In the genomic region with DNA sequence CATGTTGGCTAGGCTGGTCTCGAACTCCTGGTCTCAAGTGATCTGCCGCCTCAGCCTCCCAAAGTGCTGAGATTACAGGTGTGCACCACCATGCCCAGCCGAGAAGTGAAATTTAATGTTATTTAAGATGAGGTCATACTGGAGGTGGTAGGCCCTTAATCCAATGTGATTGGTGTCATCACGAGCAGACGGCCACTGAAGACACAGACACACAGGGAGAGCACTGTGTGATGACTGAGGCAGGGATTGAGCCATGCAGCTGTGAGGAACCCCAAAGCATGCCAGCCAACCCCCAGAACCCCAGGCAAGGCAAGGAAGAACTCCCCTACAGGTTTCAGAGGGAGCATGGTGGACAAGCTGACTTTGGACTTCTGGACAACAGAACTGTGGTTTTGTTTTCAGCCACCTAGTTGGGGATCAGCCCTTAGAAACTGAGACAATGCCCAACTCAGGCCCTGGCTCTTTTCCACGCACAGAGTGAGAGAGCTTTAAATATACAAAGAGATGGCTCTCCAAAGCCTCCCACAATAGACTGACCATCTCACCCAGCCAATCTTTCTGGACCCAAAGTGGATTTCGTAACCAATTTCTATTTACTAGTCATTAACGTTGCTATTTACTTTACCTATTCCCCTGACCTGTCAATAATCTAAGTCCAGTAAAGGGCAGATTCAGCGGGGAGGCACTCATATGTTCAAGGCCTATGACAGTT, we compare ENCODE assay signal across 1 cellular context.
A peak's percentile ranks its signal among the peaks of the same experiment; 100 is the strongest.
TF ChIP-seq lines count a peak whose summit lies in the region.

No MANE protein-coding gene starts in this region.

TF ChIP-seq in HepG2, 621 proteins besides CTCF, POLR2A, EP300 and RAD21 (continues in another document):
- peak; percentile 82; the same call in 1 of the 2 replicates for TF ChIP-seq EHMT2 (IDR thresholded peaks at IDR 0.05; ENCODE audit: borderline replicate concordance, low read depth, low read length)
- peak; percentile 97 for TF ChIP-seq RARA (CRISPR knock-in tag; IDR thresholded peaks at IDR 0.05)
- peak; percentile 87; the same call in 1 of the 2 replicates for TF ChIP-seq GATA4 (IDR thresholded peaks at IDR 0.05; ENCODE audit: borderline replicate concordance, low read depth)
- peak; percentile 96 for TF ChIP-seq ZNF644 (CRISPR knock-in tag; IDR thresholded peaks at IDR 0.05; ENCODE audit: low read depth)
- TF ChIP-seq, protein P1, sequence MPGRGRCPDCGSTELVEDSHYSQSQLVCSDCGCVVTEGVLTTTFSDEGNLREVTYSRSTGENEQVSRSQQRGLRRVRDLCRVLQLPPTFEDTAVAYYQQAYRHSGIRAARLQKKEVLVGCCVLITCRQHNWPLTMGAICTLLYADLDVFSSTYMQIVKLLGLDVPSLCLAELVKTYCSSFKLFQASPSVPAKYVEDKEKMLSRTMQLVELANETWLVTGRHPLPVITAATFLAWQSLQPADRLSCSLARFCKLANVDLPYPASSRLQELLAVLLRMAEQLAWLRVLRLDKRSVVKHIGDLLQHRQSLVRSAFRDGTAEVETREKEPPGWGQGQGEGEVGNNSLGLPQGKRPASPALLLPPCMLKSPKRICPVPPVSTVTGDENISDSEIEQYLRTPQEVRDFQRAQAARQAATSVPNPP (CRISPR knock-in tag; IDR thresholded peaks at IDR 0.05) = no peak; the same call in 1 of the 2 replicates
- peak; percentile 84 for TF ChIP-seq JUN (CRISPR knock-in tag; IDR thresholded peaks at IDR 0.05)
- TF ChIP-seq TEAD2 (CRISPR knock-in tag; IDR thresholded peaks at IDR 0.05) = no peak
- no peak for TF ChIP-seq MATR3 (CRISPR knock-in tag; IDR thresholded peaks at IDR 0.05)
- TF ChIP-seq, protein P2, sequence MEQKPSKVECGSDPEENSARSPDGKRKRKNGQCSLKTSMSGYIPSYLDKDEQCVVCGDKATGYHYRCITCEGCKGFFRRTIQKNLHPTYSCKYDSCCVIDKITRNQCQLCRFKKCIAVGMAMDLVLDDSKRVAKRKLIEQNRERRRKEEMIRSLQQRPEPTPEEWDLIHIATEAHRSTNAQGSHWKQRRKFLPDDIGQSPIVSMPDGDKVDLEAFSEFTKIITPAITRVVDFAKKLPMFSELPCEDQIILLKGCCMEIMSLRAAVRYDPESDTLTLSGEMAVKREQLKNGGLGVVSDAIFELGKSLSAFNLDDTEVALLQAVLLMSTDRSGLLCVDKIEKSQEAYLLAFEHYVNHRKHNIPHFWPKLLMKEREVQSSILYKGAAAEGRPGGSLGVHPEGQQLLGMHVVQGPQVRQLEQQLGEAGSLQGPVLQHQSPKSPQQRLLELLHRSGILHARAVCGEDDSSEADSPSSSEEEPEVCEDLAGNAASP (CRISPR knock-in tag; IDR thresholded peaks at IDR 0.05; ENCODE audit: borderline replicate concordance) = peak; percentile 94
- TF ChIP-seq AGO1 (IDR thresholded peaks at IDR 0.05; ENCODE audit: low read depth, low read length, poor library complexity, severe bottlenecking) = no peak
- peak; percentile 88; the same call in 1 of the 2 replicates for TF ChIP-seq ZNF749 (CRISPR knock-in tag; IDR thresholded peaks at IDR 0.05; ENCODE audit: borderline replicate concordance)
- no peak for TF ChIP-seq ZNF138 (CRISPR knock-in tag; IDR thresholded peaks at IDR 0.05; ENCODE audit: low read depth)
- TF ChIP-seq RCOR2 (CRISPR knock-in tag; IDR thresholded peaks at IDR 0.05) = peak; percentile 99
- TF ChIP-seq MTA1 (CRISPR knock-in tag; IDR thresholded peaks at IDR 0.05; ENCODE audit: borderline replicate concordance) = peak; percentile 51; the same call in 1 of the 2 replicates
- peak; percentile 36; the same call in 1 of the 2 replicates for TF ChIP-seq KMT2A (CRISPR knock-in tag; IDR thresholded peaks at IDR 0.05)
- TF ChIP-seq IRX3 (CRISPR knock-in tag; IDR thresholded peaks at IDR 0.05; ENCODE audit: borderline replicate concordance, low read depth) = 0 out of 2 replicates have a peak, but pooled peaks have one; percentile 13
- TF ChIP-seq CBFB (CRISPR knock-in tag; IDR thresholded peaks at IDR 0.05) = peak; percentile 78; the same call in 1 of the 2 replicates
- no peak for TF ChIP-seq ZBTB4 (CRISPR knock-in tag; IDR thresholded peaks at IDR 0.05; ENCODE audit: borderline replicate concordance)
- TF ChIP-seq ZNF567 (CRISPR knock-in tag; IDR thresholded peaks at IDR 0.05; ENCODE audit: borderline replicate concordance) = 0 out of 2 replicates have a peak, but pooled peaks have one; percentile 41
- TF ChIP-seq FOXA1 (IDR thresholded peaks at IDR 0.05) = peak; percentile 99
- peak; percentile 99 for TF ChIP-seq FOXA1 (CRISPR knock-in tag; IDR thresholded peaks at IDR 0.05)
- TF ChIP-seq RELA (CRISPR knock-in tag; IDR thresholded peaks at IDR 0.05) = no peak
- TF ChIP-seq, protein P3, sequence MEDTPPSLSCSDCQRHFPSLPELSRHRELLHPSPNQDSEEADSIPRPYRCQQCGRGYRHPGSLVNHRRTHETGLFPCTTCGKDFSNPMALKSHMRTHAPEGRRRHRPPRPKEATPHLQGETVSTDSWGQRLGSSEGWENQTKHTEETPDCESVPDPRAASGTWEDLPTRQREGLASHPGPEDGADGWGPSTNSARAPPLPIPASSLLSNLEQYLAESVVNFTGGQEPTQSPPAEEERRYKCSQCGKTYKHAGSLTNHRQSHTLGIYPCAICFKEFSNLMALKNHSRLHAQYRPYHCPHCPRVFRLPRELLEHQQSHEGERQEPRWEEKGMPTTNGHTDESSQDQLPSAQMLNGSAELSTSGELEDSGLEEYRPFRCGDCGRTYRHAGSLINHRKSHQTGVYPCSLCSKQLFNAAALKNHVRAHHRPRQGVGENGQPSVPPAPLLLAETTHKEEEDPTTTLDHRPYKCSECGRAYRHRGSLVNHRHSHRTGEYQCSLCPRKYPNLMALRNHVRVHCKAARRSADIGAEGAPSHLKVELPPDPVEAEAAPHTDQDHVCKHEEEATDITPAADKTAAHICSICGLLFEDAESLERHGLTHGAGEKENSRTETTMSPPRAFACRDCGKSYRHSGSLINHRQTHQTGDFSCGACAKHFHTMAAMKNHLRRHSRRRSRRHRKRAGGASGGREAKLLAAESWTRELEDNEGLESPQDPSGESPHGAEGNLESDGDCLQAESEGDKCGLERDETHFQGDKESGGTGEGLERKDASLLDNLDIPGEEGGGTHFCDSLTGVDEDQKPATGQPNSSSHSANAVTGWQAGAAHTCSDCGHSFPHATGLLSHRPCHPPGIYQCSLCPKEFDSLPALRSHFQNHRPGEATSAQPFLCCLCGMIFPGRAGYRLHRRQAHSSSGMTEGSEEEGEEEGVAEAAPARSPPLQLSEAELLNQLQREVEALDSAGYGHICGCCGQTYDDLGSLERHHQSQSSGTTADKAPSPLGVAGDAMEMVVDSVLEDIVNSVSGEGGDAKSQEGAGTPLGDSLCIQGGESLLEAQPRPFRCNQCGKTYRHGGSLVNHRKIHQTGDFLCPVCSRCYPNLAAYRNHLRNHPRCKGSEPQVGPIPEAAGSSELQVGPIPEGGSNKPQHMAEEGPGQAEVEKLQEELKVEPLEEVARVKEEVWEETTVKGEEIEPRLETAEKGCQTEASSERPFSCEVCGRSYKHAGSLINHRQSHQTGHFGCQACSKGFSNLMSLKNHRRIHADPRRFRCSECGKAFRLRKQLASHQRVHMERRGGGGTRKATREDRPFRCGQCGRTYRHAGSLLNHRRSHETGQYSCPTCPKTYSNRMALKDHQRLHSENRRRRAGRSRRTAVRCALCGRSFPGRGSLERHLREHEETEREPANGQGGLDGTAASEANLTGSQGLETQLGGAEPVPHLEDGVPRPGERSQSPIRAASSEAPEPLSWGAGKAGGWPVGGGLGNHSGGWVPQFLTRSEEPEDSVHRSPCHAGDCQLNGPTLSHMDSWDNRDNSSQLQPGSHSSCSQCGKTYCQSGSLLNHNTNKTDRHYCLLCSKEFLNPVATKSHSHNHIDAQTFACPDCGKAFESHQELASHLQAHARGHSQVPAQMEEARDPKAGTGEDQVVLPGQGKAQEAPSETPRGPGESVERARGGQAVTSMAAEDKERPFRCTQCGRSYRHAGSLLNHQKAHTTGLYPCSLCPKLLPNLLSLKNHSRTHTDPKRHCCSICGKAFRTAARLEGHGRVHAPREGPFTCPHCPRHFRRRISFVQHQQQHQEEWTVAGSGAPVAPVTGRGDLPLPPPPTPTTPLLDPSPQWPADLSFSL (CRISPR knock-in tag; IDR thresholded peaks at IDR 0.05) = peak; percentile 67
- TF ChIP-seq ASH2L (IDR thresholded peaks at IDR 0.05; ENCODE audit: insufficient read length, low read depth, low read length) = peak; percentile 81
- peak; percentile 39; the same call in 1 of the 2 replicates for TF ChIP-seq ZNF501 (CRISPR knock-in tag; IDR thresholded peaks at IDR 0.05)
- TF ChIP-seq ATAD3A (CRISPR knock-in tag; IDR thresholded peaks at IDR 0.05) = no peak
- TF ChIP-seq, protein P4, sequence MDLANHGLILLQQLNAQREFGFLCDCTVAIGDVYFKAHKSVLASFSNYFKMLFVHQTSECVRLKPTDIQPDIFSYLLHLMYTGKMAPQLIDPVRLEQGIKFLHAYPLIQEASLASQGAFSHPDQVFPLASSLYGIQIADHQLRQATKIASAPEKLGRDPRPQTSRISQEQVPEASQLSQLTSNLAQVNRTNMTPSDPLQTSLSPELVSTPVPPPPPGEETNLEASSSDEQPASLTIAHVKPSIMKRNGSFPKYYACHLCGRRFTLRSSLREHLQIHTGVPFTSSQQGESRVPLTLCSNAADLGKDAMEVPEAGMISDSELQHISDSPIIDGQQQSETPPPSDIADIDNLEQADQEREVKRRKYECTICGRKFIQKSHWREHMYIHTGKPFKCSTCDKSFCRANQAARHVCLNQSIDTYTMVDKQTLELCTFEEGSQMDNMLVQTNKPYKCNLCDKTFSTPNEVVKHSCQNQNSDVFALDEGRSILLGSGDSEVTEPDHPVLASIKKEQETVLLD (CRISPR knock-in tag; IDR thresholded peaks at IDR 0.05; ENCODE audit: low read depth) = no peak; the same call in 1 of the 2 replicates
- TF ChIP-seq IRF1 (CRISPR knock-in tag; IDR thresholded peaks at IDR 0.05; ENCODE audit: low read depth) = no peak
- peak; percentile 67 for TF ChIP-seq LCORL (IDR thresholded peaks at IDR 0.05)
- TF ChIP-seq LCORL (CRISPR knock-in tag; IDR thresholded peaks at IDR 0.05) = peak; percentile 96
- TF ChIP-seq, protein P5, sequence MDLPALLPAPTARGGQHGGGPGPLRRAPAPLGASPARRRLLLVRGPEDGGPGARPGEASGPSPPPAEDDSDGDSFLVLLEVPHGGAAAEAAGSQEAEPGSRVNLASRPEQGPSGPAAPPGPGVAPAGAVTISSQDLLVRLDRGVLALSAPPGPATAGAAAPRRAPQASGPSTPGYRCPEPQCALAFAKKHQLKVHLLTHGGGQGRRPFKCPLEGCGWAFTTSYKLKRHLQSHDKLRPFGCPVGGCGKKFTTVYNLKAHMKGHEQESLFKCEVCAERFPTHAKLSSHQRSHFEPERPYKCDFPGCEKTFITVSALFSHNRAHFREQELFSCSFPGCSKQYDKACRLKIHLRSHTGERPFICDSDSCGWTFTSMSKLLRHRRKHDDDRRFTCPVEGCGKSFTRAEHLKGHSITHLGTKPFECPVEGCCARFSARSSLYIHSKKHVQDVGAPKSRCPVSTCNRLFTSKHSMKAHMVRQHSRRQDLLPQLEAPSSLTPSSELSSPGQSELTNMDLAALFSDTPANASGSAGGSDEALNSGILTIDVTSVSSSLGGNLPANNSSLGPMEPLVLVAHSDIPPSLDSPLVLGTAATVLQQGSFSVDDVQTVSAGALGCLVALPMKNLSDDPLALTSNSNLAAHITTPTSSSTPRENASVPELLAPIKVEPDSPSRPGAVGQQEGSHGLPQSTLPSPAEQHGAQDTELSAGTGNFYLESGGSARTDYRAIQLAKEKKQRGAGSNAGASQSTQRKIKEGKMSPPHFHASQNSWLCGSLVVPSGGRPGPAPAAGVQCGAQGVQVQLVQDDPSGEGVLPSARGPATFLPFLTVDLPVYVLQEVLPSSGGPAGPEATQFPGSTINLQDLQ (CRISPR knock-in tag; IDR thresholded peaks at IDR 0.05) = no peak
- TF ChIP-seq GZF1 (CRISPR knock-in tag; IDR thresholded peaks at IDR 0.05) = no peak
- no peak for TF ChIP-seq NR1H2 (CRISPR knock-in tag; IDR thresholded peaks at IDR 0.05; ENCODE audit: borderline replicate concordance, low read depth)
- TF ChIP-seq SP4 (CRISPR knock-in tag; IDR thresholded peaks at IDR 0.05) = peak; percentile 79
- TF ChIP-seq MED1 (CRISPR knock-in tag; IDR thresholded peaks at IDR 0.05) = peak; percentile 96
- no peak for TF ChIP-seq ZNF207 (IDR thresholded peaks at IDR 0.05; ENCODE audit: borderline replicate concordance)
- TF ChIP-seq, protein P6, sequence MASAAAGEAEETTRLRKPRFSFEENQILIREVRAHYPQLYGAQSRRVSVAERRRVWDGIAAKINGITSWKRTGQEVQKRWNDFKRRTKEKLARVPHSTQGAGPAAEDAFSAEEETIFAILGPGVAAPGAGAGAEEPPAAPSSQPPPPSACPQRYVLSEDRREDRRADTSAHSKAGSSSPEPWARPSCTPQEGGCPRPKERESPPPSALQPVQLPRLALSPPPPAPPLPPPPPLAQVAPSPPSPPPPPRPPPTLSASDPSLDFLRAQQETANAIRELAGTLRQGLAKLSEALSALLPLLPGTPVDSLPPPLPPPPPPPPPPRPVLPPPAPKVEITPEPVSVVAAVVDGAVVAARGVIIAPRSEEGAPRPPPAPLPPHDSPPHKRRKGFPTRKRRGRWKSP (CRISPR knock-in tag; IDR thresholded peaks at IDR 0.05) = peak; percentile 92
- TF ChIP-seq ZNF549 (CRISPR knock-in tag; IDR thresholded peaks at IDR 0.05) = no peak
- peak; percentile 88 for TF ChIP-seq SIX4 (CRISPR knock-in tag; IDR thresholded peaks at IDR 0.05)
- no peak; the same call in 1 of the 2 replicates for TF ChIP-seq ZC3H4 (CRISPR knock-in tag; IDR thresholded peaks at IDR 0.05; ENCODE audit: borderline replicate concordance)
- no peak for TF ChIP-seq ATRX (CRISPR knock-in tag; IDR thresholded peaks at IDR 0.05; ENCODE audit: borderline replicate concordance)
- no peak for TF ChIP-seq ZNF484 (CRISPR knock-in tag; IDR thresholded peaks at IDR 0.05; ENCODE audit: borderline replicate concordance, low read depth)
- no peak for TF ChIP-seq SNRNP70 (IDR thresholded peaks at IDR 0.05; ENCODE audit: low read depth, low read length)
